In the genomic region with DNA sequence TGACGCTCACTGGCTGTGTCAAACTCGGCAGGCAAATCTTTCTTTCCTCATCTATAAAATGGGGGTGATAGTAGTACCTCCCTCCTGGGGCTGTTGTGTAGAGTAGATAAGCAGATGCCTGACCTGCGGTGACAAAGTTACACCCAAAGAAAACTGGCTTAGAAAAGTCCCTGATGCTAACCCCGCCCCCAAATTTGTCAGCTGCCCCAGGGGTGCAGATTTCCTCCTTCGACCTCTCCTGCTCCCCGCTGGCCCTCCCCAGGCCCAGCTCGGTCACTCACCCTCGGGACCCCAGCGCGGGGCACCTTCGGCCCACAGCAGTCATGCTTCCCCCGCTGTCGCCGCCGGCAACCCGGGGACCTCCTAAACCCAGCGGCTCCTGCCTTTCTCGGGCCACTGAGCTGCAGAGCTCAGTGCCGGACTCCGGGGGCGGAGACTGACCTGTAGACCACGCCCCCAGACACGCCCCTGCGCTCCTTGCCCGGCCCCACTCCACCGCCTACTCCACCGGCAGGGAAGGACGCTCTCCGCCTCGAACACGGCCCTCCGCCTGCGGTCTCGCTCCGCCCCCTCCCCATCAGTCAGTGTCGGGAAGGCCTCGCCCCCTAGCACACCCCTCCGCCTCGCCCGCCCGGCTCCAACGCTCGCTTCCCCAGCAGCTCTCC, we compare ENCODE assay signal across 1 cellular context.
TF ChIP-seq lines count a peak whose summit lies in the region.

No MANE protein-coding gene starts in this region.

TF ChIP-seq in SK-N-SH, 30 proteins besides CTCF, POLR2A, EP300 and RAD21:
- TF ChIP-seq FOXJ3 (CRISPR knock-in tag; IDR thresholded peaks at IDR 0.05) (no peak), PBX3 (IDR thresholded peaks at IDR 0.05) (peak; percentile 94), NRF1 (IDR thresholded peaks at IDR 0.05; ENCODE audit: low read depth, low read length) (peak; percentile 57), SIN3A (IDR thresholded peaks at IDR 0.05; ENCODE audit: borderline replicate concordance, low read depth, low read length) (peak; percentile 50; the same call in 1 of the 2 replicates), JUND (IDR thresholded peaks at IDR 0.05) (no peak), MXI1 (IDR thresholded peaks at IDR 0.05; ENCODE audit: low read depth, low read length) (peak; percentile 40; the same call in 1 of the 2 replicates)
